ENCODE assay signal across 16 cellular contexts in genomic region chr6:64220776-64221175, GRCh38.
DNase-seq lines count a peak whose midpoint lies in the region; ATAC-seq and TF ChIP-seq lines count a peak whose summit lies in the region.
"Had no signal": no experiment of that assay in that cellular context is flagged by ENCODE, and none has a peak within 500 bp of the region (broad histone marks: within the 10 kb centered on the region; RNA-seq: fewer than 3 reads in every experiment).

No MANE protein-coding gene starts in this region.

- no peak for TF ChIP-seq POLR2A in GM18505 (IDR thresholded peaks at IDR 0.05; ENCODE audit: borderline replicate concordance, extremely low read depth, insufficient read depth, insufficient read length)

- no peaks in the 10 kb centered on the region for H3K9me2 ChIP-seq in PC-3 (replicated peaks; ENCODE audit: low read length)

- BruUV-seq in PC-3 (replicated peaks; lab: Mats Ljungman, UMichigan), result no TSS peak

- H3K27me3 Mint-ChIP-seq in activated CD8-positive, alpha-beta memory T cell treated with anti-CD3 and anti-CD28 coated beads, Interleukin-2, amount 10 ng/mL, durations not matched to agents 7 days and 5 days, result no peaks in the 10 kb centered on the region
- H3K27me3 Mint-ChIP-seq: B cell had no signal

- no peak for TF ChIP-seq CTCF in PC-3 (conservative IDR thresholded peaks at IDR 0.05; ENCODE audit: low read depth, low read length)
- TF ChIP-seq CTCF in foreskin keratinocyte (conservative IDR thresholded peaks at IDR 0.05), result no peak

- no peaks in the 10 kb centered on the region for H4K20me1 ChIP-seq in PC-3 (ENCODE audit: low read length)
- H4K20me1 ChIP-seq: BLaER1 treated with 17β-estradiol and CSF1 and Interleukin-3, amounts not matched to agents 10 nM and 100 nM had no signal

- no peaks in the 10 kb centered on the region for H3K79me2 ChIP-seq in PC-3 (ENCODE audit: low read length)

- H3K4me1 Mint-ChIP-seq in activated CD8-positive, alpha-beta memory T cell treated with anti-CD3 and anti-CD28 coated beads, Interleukin-2, amount 10 ng/mL, durations not matched to agents 7 days and 5 days, result no peaks in the 10 kb centered on the region
- H3K4me1 Mint-ChIP-seq: B cell had no signal

- no peaks in the 10 kb centered on the region for H3F3A ChIP-seq in PC-3 (ENCODE audit: low read length, unreplicated experiment)

- H3K36me3 ChIP-seq in PC-3 (ENCODE audit: low read depth, low read length), result no peaks in the 10 kb centered on the region
- H3K36me3 ChIP-seq: BLaER1 treated with 17β-estradiol and CSF1 and Interleukin-3, amounts not matched to agents 10 nM and 100 nM had no signal

- H2AFZ ChIP-seq in PC-3 (ENCODE audit: low read length), result no peak overlapping the region

- no peak overlapping the region for H3K4me3 ChIP-seq in PC-3 (ENCODE audit: low read length)
- H3K4me3 ChIP-seq: BLaER1 treated with 17β-estradiol and CSF1 and Interleukin-3, amounts not matched to agents 10 nM and 100 nM had no signal

- intact Hi-C loops in PC-3 (cut with micrococcal nuclease), result no loop called here

- H3K4me3 Mint-ChIP-seq in activated CD8-positive, alpha-beta memory T cell treated with anti-CD3 and anti-CD28 coated beads, Interleukin-2, amount 10 ng/mL, durations not matched to agents 7 days and 5 days, result no peak overlapping the region
- H3K4me3 Mint-ChIP-seq: B cell; CD8-positive, alpha-beta T cell; HFFc6 had no signal

- peaks cover 9% of the 10 kb centered on the region for H3K9me3 Mint-ChIP-seq in activated CD8-positive, alpha-beta memory T cell treated with anti-CD3 and anti-CD28 coated beads, Interleukin-2, amount 10 ng/mL, durations not matched to agents 7 days and 5 days (ENCODE audit: low read depth)

- H3K9ac ChIP-seq in PC-3 (ENCODE audit: low read length), result no peak overlapping the region
- H3K9ac ChIP-seq: BLaER1 treated with 17β-estradiol and CSF1 and Interleukin-3, amounts not matched to agents 10 nM and 100 nM had no signal

- CTCF ChIA-PET in PC-3 (lab: Charles Lee), result no interaction called here
- CTCF ChIA-PET in activated CD8-positive, alpha-beta memory T cell treated with anti-CD3 and anti-CD28 coated beads, Interleukin-2, amount 10 ng/mL, durations not matched to agents 7 days and 5 days (lab: Charles Lee), result no interaction called here

- H3K4me1 ChIP-seq in PC-3 (ENCODE audit: insufficient read depth, low read length) (0 out of 2 replicates have a peak, but pooled peaks cover 8% of the 10 kb centered on the region), foreskin keratinocyte (no peaks in the 10 kb centered on the region)

- peak; percentile 84 for DNase-seq in Caki2 (ENCODE audit: low read depth)
- peak; percentile 9 for DNase-seq in PC-3
- DNase-seq in foreskin keratinocyte, result no peak
- peak; percentile 23 for DNase-seq in kidney tubule cell (ENCODE audit: low spot score)
- no peak for DNase-seq in activated CD8-positive, alpha-beta memory T cell treated with anti-CD3 and anti-CD28 coated beads, Interleukin-2, amount 50 U/mL, for 48 hours
- DNase-seq in activated CD8-positive, alpha-beta memory T cell treated with anti-CD3 and anti-CD28 coated beads, Interleukin-2, amount 10 ng/mL, durations not matched to agents 7 days and 5 days, result no peak
- no peak for DNase-seq in COR-L47 (lab: John Stamatoyannopoulos, UW)
- DNase-seq: 8988T; CD8-positive, alpha-beta T cell; GOT3; H7; HFFc6 had no signal

- no peak overlapping the region for H3K27ac ChIP-seq in PC-3 (ENCODE audit: low read length)
- no peak overlapping the region for H3K27ac ChIP-seq in foreskin keratinocyte
- H3K27ac ChIP-seq: BLaER1 treated with 17β-estradiol and CSF1 and Interleukin-3, amounts not matched to agents 10 nM and 100 nM had no signal

- no peak overlapping the region for H3K27ac Mint-ChIP-seq in activated CD8-positive, alpha-beta memory T cell treated with anti-CD3 and anti-CD28 coated beads, Interleukin-2, amount 10 ng/mL, durations not matched to agents 7 days and 5 days
- H3K27ac Mint-ChIP-seq: B cell; CD8-positive, alpha-beta T cell; HFFc6 had no signal

- ATAC-seq in PC-3 (no peak), foreskin keratinocyte (peak; percentile 28), GM18505 (IDR thresholded peaks at IDR 0.05; ENCODE audit: unreplicated experiment) (no peak)
- ATAC-seq in activated CD8-positive, alpha-beta memory T cell treated with anti-CD3 and anti-CD28 coated beads, Interleukin-2, amount 10 ng/mL, durations not matched to agents 7 days and 5 days, result no peak
- ATAC-seq: CD8-positive, alpha-beta T cell; HCT116 had no signal

- H3K27me3 ChIP-seq in PC-3 (ENCODE audit: low read length) (no peaks in the 10 kb centered on the region), foreskin keratinocyte (no peaks in the 10 kb centered on the region)
- H3K27me3 ChIP-seq: BLaER1 treated with 17β-estradiol and CSF1 and Interleukin-3, amounts not matched to agents 10 nM and 100 nM had no signal

- no peaks in the 10 kb centered on the region for H3K9me3 ChIP-seq in PC-3 (ENCODE audit: low read length)
- H3K9me3 ChIP-seq: BLaER1 treated with 17β-estradiol and CSF1 and Interleukin-3, amounts not matched to agents 10 nM and 100 nM had no signal

- no peak overlapping the region for H3K4me2 ChIP-seq in PC-3 (ENCODE audit: low read length)

- no peaks in the 10 kb centered on the region for H3K36me3 Mint-ChIP-seq in activated CD8-positive, alpha-beta memory T cell treated with anti-CD3 and anti-CD28 coated beads, Interleukin-2, amount 10 ng/mL, durations not matched to agents 7 days and 5 days
- H3K36me3 Mint-ChIP-seq: CD8-positive, alpha-beta T cell had no signal

- POLR2A ChIA-PET in PC-3 (lab: Charles Lee; ENCODE audit: unreplicated experiment), result no interaction called here

- in situ Hi-C loops in Caki2 (cut with HindIII; ENCODE audit: low pct_unique_long_range_greater_than_20kb, low sequenced_read_pairs), result no loop called here

Comparison
In these comparisons a context has a peak if more than half of its experiments do, and no peak if none do; other contexts are left out.
1. DNase-seq: peak in Caki2 (single experiment), PC-3 (single experiment) and kidney tubule cell (single experiment); none in foreskin keratinocyte (0 of 2), activated CD8-positive, alpha-beta memory T cell treated with anti-CD3 and anti-CD28 coated beads, Interleukin-2, amount 50 U/mL, for 48 hours (single experiment), activated CD8-positive, alpha-beta memory T cell treated with anti-CD3 and anti-CD28 coated beads, Interleukin-2, amount 10 ng/mL, durations not matched to agents 7 days and 5 days (single experiment) and COR-L47 (single experiment).